19 cellular contexts compared by ENCODE assay signal in the genomic region with DNA sequence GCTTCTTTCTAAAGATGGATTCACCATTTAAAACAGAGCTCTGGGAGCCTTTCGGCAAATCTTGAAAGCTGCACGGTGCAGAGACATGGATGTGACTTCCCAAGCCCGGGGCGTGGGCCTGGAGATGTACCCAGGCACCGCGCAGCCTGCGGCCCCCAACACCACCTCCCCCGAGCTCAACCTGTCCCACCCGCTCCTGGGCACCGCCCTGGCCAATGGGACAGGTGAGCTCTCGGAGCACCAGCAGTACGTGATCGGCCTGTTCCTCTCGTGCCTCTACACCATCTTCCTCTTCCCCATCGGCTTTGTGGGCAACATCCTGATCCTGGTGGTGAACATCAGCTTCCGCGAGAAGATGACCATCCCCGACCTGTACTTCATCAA. TPM values are rescaled to one million over a fixed set of nuclear protein-coding genes. Genes with fewer than 3 reads are reported as not detected.
"Had no signal": no experiment of that assay in that cellular context is flagged by ENCODE, and none has a peak within 500 bp of the region (broad histone marks: within the 10 kb centered on the region; RNA-seq: fewer than 3 reads in every experiment).

No MANE protein-coding gene starts in this region.

- H3K27ac ChIP-seq: epithelial cell of prostate, esophagus muscularis mucosa, right atrium auricular region, thyroid gland, upper lobe of left lung, uterus had no signal

- DNase-seq: cortex of kidney; effector memory CD4-positive, alpha-beta T cell; head of caudate nucleus; hippocampal formation; kidney glomerular epithelial cell; mesendoderm; naive B cell; small intestine; stimulated activated CD4-positive, alpha-beta T cell treated with anti-CD3 and anti-CD28 coated beads, Interleukin-12 subunit alpha, Interleukin-12 subunit beta, amount 100 ng/mL, for 4 hours; stimulated activated naive CD4-positive, alpha-beta T cell treated with Interleukin-2 at 50 U/mL for 16 hours; thyroid gland; uterus had no signal

- H3K9me3 Mint-ChIP-seq: naive B cell, nephron had no signal

- H3K27ac Mint-ChIP-seq: naive B cell had no signal

- H3K4me3 Mint-ChIP-seq: naive B cell had no signal

- H3K4me3 ChIP-seq: esophagus muscularis mucosa, right atrium auricular region, thyroid gland, upper lobe of left lung, uterus had no signal

- H3K9me3 ChIP-seq: esophagus muscularis mucosa, right atrium auricular region, thyroid gland, upper lobe of left lung, uterus had no signal

- H3K27me3 Mint-ChIP-seq: naive B cell had no signal

- H3K36me3 ChIP-seq: uterus had no signal

- H3K27me3 ChIP-seq: dorsolateral prefrontal cortex, esophagus muscularis mucosa, right atrium auricular region, thyroid gland, upper lobe of left lung, uterus had no signal

RNA-seq across cellular contexts. Expression of gene GPR146, which starts 47.3 kb away (rescaled TPM):
- total RNA-seq: fibroblast of villous mesenchyme had no signal
